ENCODE assay signal across 10 cellular contexts in genomic region chr12:39464976-39465375, GRCh38.
"Had no signal": no experiment of that assay in that cellular context is flagged by ENCODE, and none has a peak within 500 bp of the region (broad histone marks: within the 10 kb centered on the region; RNA-seq: fewer than 3 reads in every experiment).

No MANE protein-coding gene starts in this region.

- H3K27ac ChIP-seq: brain microvascular endothelial cell, hepatocyte, pancreas had no signal

- FAIRE-seq: keratinocyte, pancreas had no signal

- H3K4me3 ChIP-seq: hepatocyte, pancreas had no signal

- H3K27me3 ChIP-seq: brain microvascular endothelial cell, hepatocyte, pancreas had no signal

- DNase-seq: activated CD4-positive, alpha-beta T cell treated with anti-CD3 and anti-CD28 coated beads, Interleukin-2, amount 50 U/mL, for 1 hour; activated CD8-positive, alpha-beta memory T cell treated with anti-CD3 and anti-CD28 coated beads for 24 hours; activated naive CD4-positive, alpha-beta T cell treated with Interleukin-2 at 50 U/mL for 16 hours; anterior cingulate cortex; brain microvascular endothelial cell; cerebellar nuclear complex; erythroblast; pancreas had no signal
